In genomic region chr17:20944014-20944905, GRCh38 we compare ENCODE assay signal across 9 cellular contexts.
DNase-seq lines count a peak whose midpoint lies in the region; ATAC-seq and TF ChIP-seq lines count a peak whose summit lies in the region.
"Had no signal": no experiment of that assay in that cellular context is flagged by ENCODE, and none has a peak within 500 bp of the region (broad histone marks: within the 10 kb centered on the region; RNA-seq: fewer than 3 reads in every experiment).

No MANE protein-coding gene starts in this region.

- H3K27me3 ChIP-seq in A673 (replicated peaks; ENCODE audit: insufficient read depth, low read depth, low read length, poor library complexity) (no peaks in the 10 kb centered on the region), H7 (ENCODE audit: control insufficient read depth, insufficient read depth, low read length) (no peaks in the 10 kb centered on the region), sigmoid colon (no peaks in the 10 kb centered on the region)

- no TSS peak for BruUV-seq in A673 (replicated peaks; lab: Mats Ljungman, UMichigan)

- peaks cover 4% of the 10 kb centered on the region for H3K4me1 ChIP-seq in A673 (ENCODE audit: insufficient read depth, low read length, poor library complexity, severe bottlenecking)
- H3K4me1 ChIP-seq in sigmoid colon, result no peaks in the 10 kb centered on the region

- H3K9me3 ChIP-seq in A673 (ENCODE audit: low read depth, low read length, poor library complexity, severe bottlenecking) (no peaks in the 10 kb centered on the region), sigmoid colon (no peaks in the 10 kb centered on the region)
- H3K9me3 ChIP-seq: neutrophil had no signal

- POLR2A ChIA-PET in A673 (lab: Charles Lee; ENCODE audit: low non-redundant PET), result no interaction called here

- 0 out of 2 replicates have a peak, but pooled peaks have one; percentile 22 for TF ChIP-seq CTCF in A673 (conservative IDR thresholded peaks at IDR 0.05; ENCODE audit: low read depth, low read length)
- TF ChIP-seq CTCF in fibroblast of villous mesenchyme (IDR thresholded peaks at IDR 0.05; ENCODE audit: insufficient read depth, low read depth, low read length), result peak; percentile 25
- peak in 1 of 4 experiments; percentile 10 for TF ChIP-seq CTCF in sigmoid colon (IDR thresholded peaks at IDR 0.05)

- no peak for TF ChIP-seq EP300 in sigmoid colon (IDR thresholded peaks at IDR 0.05)

- no peak for TF ChIP-seq POLR2A in sigmoid colon (IDR thresholded peaks at IDR 0.05)

- H3K4me3 ChIP-seq in A673 (ENCODE audit: low read depth, low read length, poor library complexity, severe bottlenecking), result no peak overlapping the region
- no peak overlapping the region for H3K4me3 ChIP-seq in H7 (ENCODE audit: insufficient read depth, low read depth, low read length)
- H3K4me3 ChIP-seq in fibroblast of villous mesenchyme (ENCODE audit: low read depth, low read length), result no peak overlapping the region
- H3K4me3 ChIP-seq in sigmoid colon, result no peak overlapping the region

- ATAC-seq in HG03175 (IDR thresholded peaks at IDR 0.05; ENCODE audit: unreplicated experiment) (no peak), GM19467 (IDR thresholded peaks at IDR 0.05; ENCODE audit: unreplicated experiment) (no peak)

- CTCF ChIA-PET in A673 (lab: Charles Lee), result no interaction called here

- intact Hi-C loops in A673 (cut with micrococcal nuclease; ENCODE audit: unreplicated experiment), result no loop called here
- intact Hi-C loops in sigmoid colon (cut with DNase I), result no loop called here

- no peak for DNase-seq in A673 (ENCODE audit: low spot score)
- DNase-seq in H7, result peak; percentile 63
- DNase-seq in RKO (ENCODE audit: low spot score), result peak; percentile 2
- DNase-seq in fibroblast of villous mesenchyme (ENCODE audit: low read depth), result no peak
- peak in 2 of 3 experiments; percentile 2 to 16 for DNase-seq in stimulated activated CD4-positive, alpha-beta T cell treated with anti-CD3 and anti-CD28 coated beads, TNF-alpha, amount 100 ng/mL, for 24 hours (ENCODE audit: low read depth in 3 of 3)
- no peak for DNase-seq in sigmoid colon

- 49 to 68% methylated on average over 13 of the region's 13 CpGs for WGBS in sigmoid colon, 2 donors

- no peak overlapping the region for H3K27ac ChIP-seq in A673 (ENCODE audit: low read depth, low read length, poor library complexity, severe bottlenecking)
- H3K27ac ChIP-seq in sigmoid colon, result no peak overlapping the region
- H3K27ac ChIP-seq: neutrophil had no signal

- H3K36me3 ChIP-seq in A673 (ENCODE audit: insufficient read depth, low read length, poor library complexity, severe bottlenecking) (no peaks in the 10 kb centered on the region), H7 (replicated peaks; ENCODE audit: control insufficient read depth, insufficient read depth, low read length) (no peaks in the 10 kb centered on the region), sigmoid colon (no peaks in the 10 kb centered on the region)
- H3K36me3 ChIP-seq: neutrophil had no signal

Comparison
In these comparisons a context has a peak if more than half of its experiments do, and no peak if none do; other contexts are left out.
1. DNase-seq: peak in H7 (single experiment), RKO (single experiment) and stimulated activated CD4-positive, alpha-beta T cell treated with anti-CD3 and anti-CD28 coated beads, TNF-alpha, amount 100 ng/mL, for 24 hours (2 of 3); none in A673 (single experiment), fibroblast of villous mesenchyme (single experiment) and sigmoid colon (single experiment).